In genomic region chr22:20595461-20595860, GRCh38 we compare ENCODE assay signal across 20 cellular contexts.
"Had no signal": no experiment of that assay in that cellular context is flagged by ENCODE, and none has a peak within 500 bp of the region (broad histone marks: within the 10 kb centered on the region; RNA-seq: fewer than 3 reads in every experiment).

No MANE protein-coding gene starts in this region.

- DNase-seq: effector memory CD4-positive, alpha-beta T cell; gastrocnemius medialis; heart right ventricle; islet precursor cell; mammary epithelial cell; naive thymus-derived CD4-positive, alpha-beta T cell; nephron progenitor cell; psoas muscle; retina; right lobe of liver; stimulated activated CD4-positive, alpha-beta T cell treated with anti-CD3 and anti-CD28 coated beads, Interleukin-15, amount 100 ng/mL, for 24 hours; stimulated activated CD4-positive, alpha-beta T cell treated with anti-CD3 and anti-CD28 coated beads, Interleukin-1b, Interleukin-23, amount 100 ng/mL, for 48 hours; stimulated activated CD4-positive, alpha-beta T cell treated with anti-CD3 and anti-CD28 coated beads, Interleukin-4, amount 100 ng/mL, for 4 hours; stimulated activated naive B cell treated with anti-CD40 and anti-IgM and Interleukin-4, amounts not matched to agents 10 μg/mL and 1 μg/mL and 100 μg/mL, for 72 hours; stimulated activated naive CD8-positive, alpha-beta T cell treated with anti-CD3 and anti-CD28 coated beads, Interleukin-15, amount 100 ng/mL, for 72 hours; substantia nigra; transverse colon had no signal

- H3K9me3 ChIP-seq: esophagus muscularis mucosa, gastrocnemius medialis, heart right ventricle, psoas muscle, right lobe of liver, thoracic aorta, transverse colon had no signal

- H3K4me1 ChIP-seq: esophagus muscularis mucosa, gastrocnemius medialis, heart right ventricle, psoas muscle, right lobe of liver, transverse colon had no signal

- ATAC-seq: gastrocnemius medialis; heart right ventricle; left lobe of liver; naive thymus-derived CD4-positive, alpha-beta T cell; psoas muscle; right lobe of liver; stimulated activated naive B cell treated with anti-CD40 and anti-IgM and Interleukin-4, amounts not matched to agents 10 μg/mL and 1 μg/mL and 100 μg/mL, for 72 hours; stimulated activated naive CD8-positive, alpha-beta T cell treated with anti-CD3 and anti-CD28 coated beads, Interleukin-15, amount 100 ng/mL, for 72 hours had no signal

- H3K4me3 ChIP-seq: esophagus muscularis mucosa, gastrocnemius medialis, heart right ventricle, psoas muscle, right lobe of liver, thoracic aorta, transverse colon had no signal

- H3K27ac ChIP-seq: esophagus muscularis mucosa, gastrocnemius medialis, heart right ventricle, psoas muscle, right lobe of liver, thoracic aorta, transverse colon had no signal

- H3K36me3 ChIP-seq: esophagus muscularis mucosa, gastrocnemius medialis, heart right ventricle, right lobe of liver, thoracic aorta, transverse colon had no signal

- H3K27me3 ChIP-seq: esophagus muscularis mucosa, gastrocnemius medialis, heart right ventricle, right lobe of liver, transverse colon had no signal
